Comparison of ENCODE assay signal across 20 cellular contexts in genomic region chr3:179330438-179330837, GRCh38.
"Had no signal": no experiment of that assay in that cellular context is flagged by ENCODE, and none has a peak within 500 bp of the region (broad histone marks: within the 10 kb centered on the region; RNA-seq: fewer than 3 reads in every experiment).

No MANE protein-coding gene starts in this region.

- H3K27me3 Mint-ChIP-seq: activated T-helper 17 cell treated with anti-CD3 and anti-CD28 coated beads, Interleukin-2, amount 50 U/mL, for 72 hours; natural killer cell treated with Interleukin-12 subunit alpha and Interleukin-12 subunit beta and Interleukin-15 and Interleukin-18, amount 100 ng/mL, for 72 hours; stimulated activated naive B cell treated with anti-CD40 and anti-IgM and Interleukin-4, amounts not matched to agents 10 μg/mL and 1 μg/mL and 100 μg/mL, for 72 hours had no signal

- FAIRE-seq: astrocyte, endometrium, pancreas had no signal

- DNase-seq: activated CD4-positive, alpha-beta T cell treated with anti-CD3 and anti-CD28 coated beads, Interleukin-2, amount 50 U/mL, for 48 hours; activated naive CD4-positive, alpha-beta T cell treated with Interleukin-2 at 50 U/mL for 16 hours; activated T-cell treated with anti-CD3 and anti-CD28 coated beads for 4 hours; cortex of kidney; erythroblast; heart left ventricle; pancreas; stimulated activated CD4-positive, alpha-beta T cell treated with anti-CD3 and anti-CD28 coated beads, Interleukin-4, amount 100 ng/mL, for 4 hours; stimulated activated naive B cell treated with anti-CD40 and anti-IgM and Interleukin-4, amounts not matched to agents 10 μg/mL and 1 μg/mL and 100 μg/mL, for 72 hours; T1000; upper lobe of right lung had no signal

- H3K9me3 ChIP-seq: breast epithelium, gastroesophageal sphincter, heart left ventricle, neutrophil, pancreas, upper lobe of right lung had no signal

- H3K27ac ChIP-seq: breast epithelium, gastroesophageal sphincter, heart left ventricle, neutrophil, pancreas, upper lobe of right lung had no signal

- H3K27ac Mint-ChIP-seq: activated T-helper 17 cell treated with anti-CD3 and anti-CD28 coated beads, Interleukin-2, amount 50 U/mL, for 72 hours; natural killer cell treated with Interleukin-12 subunit alpha and Interleukin-12 subunit beta and Interleukin-15 and Interleukin-18, amount 100 ng/mL, for 72 hours; stimulated activated naive B cell treated with anti-CD40 and anti-IgM and Interleukin-4, amounts not matched to agents 10 μg/mL and 1 μg/mL and 100 μg/mL, for 72 hours had no signal

- ATAC-seq: activated CD4-positive, CD25-positive, alpha-beta regulatory T cell treated with anti-CD3 and anti-CD28 coated beads, Interleukin-2, amount 50 U/mL, for 24 hours; activated T-helper 17 cell treated with anti-CD3 and anti-CD28 coated beads, Interleukin-2, amount 50 U/mL, for 72 hours; gastroesophageal sphincter; heart left ventricle; natural killer cell treated with Interleukin-12 subunit alpha and Interleukin-12 subunit beta and Interleukin-15 and Interleukin-18, amount 100 ng/mL, for 72 hours; pancreas; sciatic nerve; stimulated activated naive B cell treated with anti-CD40 and anti-IgM and Interleukin-4, amounts not matched to agents 10 μg/mL and 1 μg/mL and 100 μg/mL, for 72 hours; upper lobe of right lung had no signal

- H3K4me3 ChIP-seq: breast epithelium, gastroesophageal sphincter, heart left ventricle, pancreas, upper lobe of right lung had no signal

- H3K4me1 ChIP-seq: breast epithelium, pancreas, upper lobe of right lung had no signal

- H3K9me3 Mint-ChIP-seq: activated T-helper 17 cell treated with anti-CD3 and anti-CD28 coated beads, Interleukin-2, amount 50 U/mL, for 72 hours; natural killer cell treated with Interleukin-12 subunit alpha and Interleukin-12 subunit beta and Interleukin-15 and Interleukin-18, amount 100 ng/mL, for 72 hours; stimulated activated naive B cell treated with anti-CD40 and anti-IgM and Interleukin-4, amounts not matched to agents 10 μg/mL and 1 μg/mL and 100 μg/mL, for 72 hours had no signal

- H3K4me3 Mint-ChIP-seq: activated T-helper 17 cell treated with anti-CD3 and anti-CD28 coated beads, Interleukin-2, amount 50 U/mL, for 72 hours; natural killer cell treated with Interleukin-12 subunit alpha and Interleukin-12 subunit beta and Interleukin-15 and Interleukin-18, amount 100 ng/mL, for 72 hours; stimulated activated naive B cell treated with anti-CD40 and anti-IgM and Interleukin-4, amounts not matched to agents 10 μg/mL and 1 μg/mL and 100 μg/mL, for 72 hours had no signal

- H3K27me3 ChIP-seq: breast epithelium, gastroesophageal sphincter, heart left ventricle, neutrophil, pancreas, upper lobe of right lung had no signal
